8 cellular contexts compared by ENCODE assay signal in the genomic region with DNA sequence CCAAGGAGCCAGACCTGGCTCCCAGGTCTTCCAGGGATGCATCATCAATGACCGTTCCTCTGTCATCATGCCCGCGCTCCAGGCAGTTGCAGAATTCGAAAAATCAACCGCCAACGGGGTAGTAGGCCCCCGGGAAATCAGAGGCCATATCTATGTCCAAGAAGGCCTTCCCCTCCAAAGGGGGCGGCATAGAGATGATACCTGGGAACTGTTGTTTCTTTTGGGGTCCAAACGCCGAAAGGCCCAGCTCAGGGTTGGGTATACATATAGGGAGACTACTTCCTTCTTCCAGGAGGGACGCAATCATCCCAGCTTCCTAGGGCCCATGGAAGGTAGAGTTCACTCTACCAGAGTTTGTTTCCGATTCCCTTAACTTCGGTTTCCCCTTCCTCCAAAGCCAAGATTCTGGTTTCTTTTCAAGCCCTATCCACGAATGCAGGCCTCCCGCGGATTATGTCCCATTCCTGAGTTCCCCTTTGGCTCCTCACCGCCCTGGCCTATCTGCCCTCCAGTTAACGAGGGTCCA. TPM values are rescaled to one million over a fixed set of nuclear protein-coding genes. Genes with fewer than 3 reads are reported as not detected.
DNase-seq lines count a peak whose midpoint lies in the region; ATAC-seq and TF ChIP-seq lines count a peak whose summit lies in the region.

No MANE protein-coding gene starts in this region.

- H3K4me3 ChIP-seq in lower leg skin (ENCODE audit: low read depth, poor library complexity, severe bottlenecking) (peak overlapping the region; percentile 61), transverse colon (peak overlapping the region; percentile 60 to 88 (median 77))

- H3K36me3 Mint-ChIP-seq in central memory CD8-positive, alpha-beta T cell (ENCODE audit: insufficient read depth): peaks cover 38% of the 10 kb centered on the region

- H3K36me3 ChIP-seq in transverse colon: no peaks in the 10 kb centered on the region

- no peaks in the 10 kb centered on the region for H3K9me3 ChIP-seq in transverse colon

- intact Hi-C loops in lower leg skin (cut with DNase I; ENCODE audit: low total_unique reads) (loop anchor here (10.0 kb wide), 1 partner anchor 249 kb away; the partner anchor contains the start of gene MYORG), transverse colon (cut with DNase I; ENCODE audit: low total_unique reads) (loop anchor here (5.0 kb wide), 1 partner anchor 257 kb away; no protein-coding TSS in a partner anchor)

- no peaks in the 10 kb centered on the region for H3K9me3 Mint-ChIP-seq in central memory CD8-positive, alpha-beta T cell

- peaks cover 61% of the 10 kb centered on the region for H3K4me1 Mint-ChIP-seq in central memory CD8-positive, alpha-beta T cell

- peak overlapping the region; percentile 92 for H3K4me3 Mint-ChIP-seq in central memory CD8-positive, alpha-beta T cell

- H3K27ac Mint-ChIP-seq in central memory CD8-positive, alpha-beta T cell (ENCODE audit: low read depth): peak overlapping the region; percentile 97

- no peak for ATAC-seq in central memory CD8-positive, alpha-beta T cell (replicated peaks; ENCODE audit: extremely low read depth, poor library complexity, severe bottlenecking)

- peak overlapping the region; percentile 90 to 97 (median 94) for H3K27ac ChIP-seq in transverse colon

- H3K27me3 ChIP-seq in transverse colon: no peaks in the 10 kb centered on the region

- WGBS in lower leg skin, 2 donors: 0 to 2% methylated on average over 15 to 18 of the region's 18 CpGs
- 3 to 7% methylated on average over 3 to 18 of the region's 18 CpGs for WGBS in transverse colon (ENCODE audit: low coverage in 1 of 2), 2 donors

- DNase-seq in NCI-H748 (lab: John Stamatoyannopoulos, UW; ENCODE audit: unreplicated experiment): peak; percentile 38
- DNase-seq in NCI-H748 treated with DMSO at 0.1 percent for 48 hours (lab: John Stamatoyannopoulos, UW): no peak
- DNase-seq in NCI-H526 treated with DMSO at 0.1 percent for 48 hours (lab: John Stamatoyannopoulos, UW): peak; percentile 19
- no peak for DNase-seq in central memory CD8-positive, alpha-beta T cell (ENCODE audit: low spot score in 2 of 2)
- no peak for DNase-seq in lower leg skin (ENCODE audit: low spot score in 2 of 2)
- DNase-seq in transverse colon: peak; percentile 16
- no peak for DNase-seq in cortex of kidney (lab: John Stamatoyannopoulos, UW)
- DNase-seq in NCI-H1930 (lab: John Stamatoyannopoulos, UW): no peak

- TF ChIP-seq CTCF in lower leg skin (IDR thresholded peaks at IDR 0.05) (no peak), transverse colon (IDR thresholded peaks at IDR 0.05) (no peak)

- no peaks in the 10 kb centered on the region for H3K27me3 Mint-ChIP-seq in central memory CD8-positive, alpha-beta T cell

- no peak for TF ChIP-seq POLR2A in lower leg skin (IDR thresholded peaks at IDR 0.05)
- TF ChIP-seq POLR2A in transverse colon (IDR thresholded peaks at IDR 0.05): no peak

- in situ Hi-C loops in transverse colon (cut with MboI; ENCODE audit: low pct_ligation_motif_present in 1 of 4, low pct_unique_long_range_greater_than_20kb in 1 of 4, low sequenced_read_pairs in 3 of 4): no loop called here

- peaks cover 12 to 38% (median 18%) of the 10 kb centered on the region in 4 donors for H3K4me1 ChIP-seq in transverse colon

- no peak for TF ChIP-seq EP300 in transverse colon (IDR thresholded peaks at IDR 0.05; ENCODE audit: low read depth)

RNA-seq across cellular contexts. Expression of gene DCAF12, which starts 0.8 kb away (rescaled TPM):
- total RNA-seq in lower leg skin: 10 to 100 TPM; 21.9 to 30.7 (median 26.8) TPM
- 10 to 100 TPM; 22.1 to 29.7 (median 26.3) TPM for total RNA-seq in transverse colon

RNA-seq across cellular contexts. Expression of gene UBAP1, which starts 53.1 kb away (rescaled TPM):
- total RNA-seq in lower leg skin (10 to 100 TPM; 40.0 to 63.7 (median 53.2) TPM), transverse colon (10 to 100 TPM; 13.5 to 37.8 (median 31.7) TPM)

Comparison
In these comparisons a context has a peak if more than half of its experiments do, and no peak if none do; other contexts are left out.
1. DNase-seq: peak in NCI-H748 (single experiment), NCI-H526 treated with DMSO at 0.1 percent for 48 hours (single experiment) and transverse colon (single experiment); none in NCI-H748 treated with DMSO at 0.1 percent for 48 hours (single experiment), central memory CD8-positive, alpha-beta T cell (0 of 2), lower leg skin (0 of 2), cortex of kidney (single experiment) and NCI-H1930 (0 of 2).